8 cellular contexts compared by ENCODE assay signal in the genomic region with DNA sequence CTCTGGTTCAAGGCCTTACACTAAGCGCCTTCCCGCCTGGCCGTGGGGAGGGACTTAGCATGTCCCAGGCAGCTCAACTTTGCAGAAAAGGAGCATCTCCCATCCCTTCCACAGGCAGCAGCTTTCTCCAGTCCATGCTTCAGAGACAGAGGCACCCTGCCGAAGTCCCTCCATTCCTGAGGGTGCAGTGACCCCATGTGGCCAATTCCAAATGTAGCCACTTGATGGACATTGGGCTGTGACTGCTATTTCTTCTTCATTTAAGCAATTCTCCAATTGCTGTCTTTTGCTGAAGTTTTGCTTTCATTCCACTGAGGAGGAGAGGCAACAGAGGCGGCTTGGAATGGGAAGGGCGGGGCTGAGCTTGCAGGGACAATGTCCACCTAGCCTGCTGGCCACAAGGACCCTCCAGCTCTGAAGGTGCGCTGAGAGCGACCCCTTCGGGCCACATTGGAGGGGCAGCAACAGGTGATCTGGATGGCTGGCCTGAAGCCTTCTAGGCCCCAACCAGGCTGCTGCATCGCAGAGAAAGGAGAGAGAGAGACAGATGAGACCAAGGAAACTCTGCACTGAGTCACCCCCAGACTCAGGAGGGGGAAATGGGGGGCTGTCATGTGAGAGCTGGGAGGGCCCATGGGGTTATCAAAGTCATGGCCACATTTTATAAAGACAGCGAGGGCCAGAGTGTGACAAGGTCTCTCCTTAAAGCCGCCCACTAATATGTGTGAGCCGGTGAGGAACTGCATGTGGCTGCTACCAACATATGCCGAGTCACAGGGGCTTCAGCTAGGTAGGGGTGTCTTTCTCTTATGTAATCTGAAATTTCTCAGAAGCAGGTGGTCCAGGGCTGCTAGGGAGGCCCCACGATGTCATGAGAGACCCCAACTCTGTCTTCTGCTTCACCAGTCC.
DNase-seq lines count a peak whose midpoint lies in the region; ATAC-seq, FAIRE-seq and TF ChIP-seq lines count a peak whose summit lies in the region.

No MANE protein-coding gene starts in this region.

- H3K27me3 ChIP-seq in dorsolateral prefrontal cortex (no peaks in the 10 kb centered on the region), upper lobe of right lung (no peaks in the 10 kb centered on the region)

- H3K4me3 ChIP-seq in dorsolateral prefrontal cortex, result no peak overlapping the region
- H3K4me3 ChIP-seq in lower leg skin (ENCODE audit: low read depth, poor library complexity, severe bottlenecking), result no peak overlapping the region
- no peak overlapping the region for H3K4me3 ChIP-seq in upper lobe of right lung

- TF ChIP-seq POLR2A in lower leg skin (IDR thresholded peaks at IDR 0.05), result no peak

- ATAC-seq in upper lobe of right lung, result peak; percentile 70
- ATAC-seq in HG02623 (IDR thresholded peaks at IDR 0.05; ENCODE audit: unreplicated experiment), result no peak

- DNase-seq in ELF-1 (ENCODE audit: low read depth, low spot score) (peak; percentile 75), HS-27A (ENCODE audit: low read depth) (peak; percentile 55), RCC 7860 (ENCODE audit: low spot score) (peak; percentile 49), dorsolateral prefrontal cortex (peak; percentile 54 to 86 (median 80)), lower leg skin (ENCODE audit: low spot score in 2 of 2) (peak; percentile 42 to 53), upper lobe of right lung (no peak), GM19239 (ENCODE audit: insufficient read length, low spot score) (no peak)

- H3K36me3 ChIP-seq in upper lobe of right lung, result no peaks in the 10 kb centered on the region

- FAIRE-seq in RCC 7860 (lab: Jason Lieb, UNC) (no peak), GM19239 (lab: Jason Lieb, UNC) (no peak)

- no peak overlapping the region for H3K27ac ChIP-seq in dorsolateral prefrontal cortex
- no peak overlapping the region for H3K27ac ChIP-seq in upper lobe of right lung

- intact Hi-C loops in dorsolateral prefrontal cortex (cut with DNase I), result loop anchor here in 1 of 2 donors (2.0 to 5.0 kb wide), 2 partner anchors 120 to 699 kb away; no protein-coding TSS in a partner anchor
- intact Hi-C loops in lower leg skin (cut with DNase I; ENCODE audit: low total_unique reads), result loop anchor here (5.0 kb wide), 1 partner anchor 121 kb away; no protein-coding TSS in a partner anchor
- intact Hi-C loops in upper lobe of right lung (cut with DNase I), result loop anchor here (10.0 kb wide), 1 partner anchor 124 kb away; no protein-coding TSS in a partner anchor

- H3K9me3 ChIP-seq in upper lobe of right lung, result no peaks in the 10 kb centered on the region

- WGBS in lower leg skin, 2 donors, result 79 to 83% methylated on average over 15 of the region's 15 CpGs

- H3K4me1 ChIP-seq in upper lobe of right lung, result no peaks in the 10 kb centered on the region

- peak; percentile 48 to 89 (median 78) for TF ChIP-seq CTCF in dorsolateral prefrontal cortex (IDR thresholded peaks at IDR 0.05 in 54 of 56, conservative IDR thresholded peaks at IDR 0.05 in 2 of 56; ENCODE audit: low read depth in 1 of 56, partially characterized antibody in 56 of 56)
- peak in 1 of 3 donors; percentile 34 for TF ChIP-seq CTCF in lower leg skin (IDR thresholded peaks at IDR 0.05)
- TF ChIP-seq CTCF in upper lobe of right lung (IDR thresholded peaks at IDR 0.05), result peak; percentile 59

Comparison
In these comparisons a context has a peak if more than half of its experiments do, and no peak if none do; other contexts are left out.
1. DNase-seq: peak in ELF-1 (single experiment), HS-27A (single experiment), RCC 7860 (single experiment), dorsolateral prefrontal cortex (10 of 10) and lower leg skin (2 of 2); none in upper lobe of right lung (single experiment) and GM19239 (single experiment).